Comparison of ENCODE assay signal across 14 cellular contexts in genomic region chr2:23620841-23621341, GRCh38.
A peak's percentile ranks its signal among the peaks of the same experiment; 100 is the strongest.
DNase-seq lines count a peak whose midpoint lies in the region; ATAC-seq and TF ChIP-seq lines count a peak whose summit lies in the region.
"Had no signal": no experiment of that assay in that cellular context is flagged by ENCODE, and none has a peak within 500 bp of the region (broad histone marks: within the 10 kb centered on the region; RNA-seq: fewer than 3 reads in every experiment).

No MANE protein-coding gene starts in this region.

- ATAC-seq in sciatic nerve (no peak), HG03457 (IDR thresholded peaks at IDR 0.05; ENCODE audit: unreplicated experiment) (no peak)

- H3K27ac ChIP-seq in left ventricle myocardium inferior (replicated peaks) (no peak overlapping the region), spleen (no peak overlapping the region)
- H3K27ac ChIP-seq: ovary, upper lobe of left lung had no signal

- H3K9me3 ChIP-seq in left ventricle myocardium inferior (replicated peaks) (peaks cover 10% of the 10 kb centered on the region), spleen (peaks cover 0 to 18% (median 10%) of the 10 kb centered on the region in 8 donors)
- H3K9me3 ChIP-seq: ovary had no signal

- no peaks in the 10 kb centered on the region for H3K27me3 ChIP-seq in left ventricle myocardium inferior (ENCODE audit: low read depth)
- no peaks in the 10 kb centered on the region for H3K27me3 ChIP-seq in spleen (replicated peaks in 1 of 7)
- H3K27me3 ChIP-seq: ovary, upper lobe of left lung had no signal

- H3K4me1 ChIP-seq in left ventricle myocardium inferior, result peaks cover 47% of the 10 kb centered on the region
- peaks cover 0 to 1% (median 0%) of the 10 kb centered on the region in 6 donors for H3K4me1 ChIP-seq in spleen

- H3K36me3 ChIP-seq in left ventricle myocardium inferior (no peaks in the 10 kb centered on the region), spleen (no peaks in the 10 kb centered on the region)
- H3K36me3 ChIP-seq: ovary, upper lobe of left lung had no signal

- TF ChIP-seq POLR2A in spleen (IDR thresholded peaks at IDR 0.05), result no peak

- H3K4me3 ChIP-seq in left ventricle myocardium inferior (no peak overlapping the region), spleen (no peak overlapping the region)
- H3K4me3 ChIP-seq: ovary, upper lobe of left lung had no signal

- DNase-seq in NCI-H1436 (lab: John Stamatoyannopoulos, UW), result peak; percentile 33
- DNase-seq in NCI-H1436 treated with DMSO at 0.1 percent for 48 hours (lab: John Stamatoyannopoulos, UW), result no peak
- DNase-seq in SK-N-DZ (ENCODE audit: low spot score), result peak; percentile 79
- DNase-seq in left ventricle myocardium inferior, result peak; percentile 47
- peak; percentile 68 for DNase-seq in spleen
- DNase-seq in stimulated activated CD4-positive, alpha-beta T cell treated with anti-CD3 and anti-CD28 coated beads, Interleukin-15, amount 100 ng/mL, for 24 hours, result no peak
- DNase-seq in sciatic nerve (ENCODE audit: low spot score), result no peak
- DNase-seq: 8988T, Karpas-422, OCI-M1, T1000, upper lobe of left lung had no signal

- 56 to 80% (median 74%) methylated on average over 13 to 14 of the region's 14 CpGs for WGBS in spleen, 5 donors

- intact Hi-C loops in left ventricle myocardium inferior (cut with micrococcal nuclease), result no loop called here
- intact Hi-C loops in spleen (cut with DNase I; ENCODE audit: low total_unique reads), result no loop called here
- intact Hi-C loops in sciatic nerve (cut with DNase I), result no loop called here

- no peak for TF ChIP-seq CTCF in left ventricle myocardium inferior (IDR thresholded peaks at IDR 0.05; ENCODE audit: borderline replicate concordance)
- no peak for TF ChIP-seq CTCF in spleen (IDR thresholded peaks at IDR 0.05 in 8 of 11, conservative IDR thresholded peaks at IDR 0.05 in 3 of 11)

Comparison
In these comparisons a context has a peak if more than half of its experiments do, and no peak if none do; other contexts are left out.
1. DNase-seq: peak in NCI-H1436 (single experiment), SK-N-DZ (single experiment), left ventricle myocardium inferior (single experiment) and spleen (single experiment); none in NCI-H1436 treated with DMSO at 0.1 percent for 48 hours (single experiment), stimulated activated CD4-positive, alpha-beta T cell treated with anti-CD3 and anti-CD28 coated beads, Interleukin-15, amount 100 ng/mL, for 24 hours (single experiment) and sciatic nerve (single experiment).